8 cellular contexts compared by ENCODE assay signal in the genomic region with DNA sequence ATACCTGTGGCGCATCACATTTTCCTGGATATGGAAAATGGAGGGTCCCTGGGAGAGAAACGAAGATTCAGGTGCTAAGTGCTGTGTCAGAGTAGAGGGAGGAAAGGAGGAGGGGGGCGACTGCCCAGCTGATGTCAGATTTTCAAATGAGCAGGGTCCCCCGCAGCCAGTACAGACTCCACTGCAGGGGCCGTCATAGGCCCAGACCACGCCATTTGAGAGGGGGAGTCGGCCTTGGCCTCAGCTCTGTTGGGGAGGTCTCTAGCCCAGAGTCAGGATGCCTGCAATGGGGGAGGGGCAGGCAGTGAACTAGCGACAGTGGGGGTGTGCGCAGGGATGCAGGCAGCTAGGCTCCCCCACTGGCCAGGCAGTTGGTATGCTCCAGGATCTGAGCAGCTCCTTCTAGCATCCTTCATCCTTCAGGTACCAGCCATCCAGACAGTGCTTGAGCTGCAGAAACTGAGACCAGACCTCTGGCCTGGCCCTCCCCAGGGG. TPM values are rescaled to one million over a fixed set of nuclear protein-coding genes. Genes with fewer than 3 reads are reported as not detected.
DNase-seq lines count a peak whose midpoint lies in the region; ATAC-seq and TF ChIP-seq lines count a peak whose summit lies in the region.

A gene (minus strand): TSS at position 148 of the 495 bp plus-strand sequence. CDS start 229 bp downstream, outside the sequence.
A gene (plus strand): TSS at position 400 of the 495 bp plus-strand sequence. CDS start 620 bp downstream, outside the sequence.

- H3K27ac ChIP-seq in Peyer's patch = peak within 1 kb of the TSS; percentile 88 to 98 (median 92)

- no peaks in the 10 kb centered on the region for H3K9me3 ChIP-seq in Peyer's patch

- TF ChIP-seq POLR2A in Peyer's patch (IDR thresholded peaks at IDR 0.05) = no peak

- TF ChIP-seq CTCF in GM12865 (IDR thresholded peaks at IDR 0.05; ENCODE audit: insufficient read depth, low read depth, low read length, missing control alignments) (no peak), Peyer's patch (IDR thresholded peaks at IDR 0.05) (no peak), endothelial cell (IDR thresholded peaks at IDR 0.05; ENCODE audit: unreplicated experiment) (no peak)

- peak within 1 kb of the TSS; percentile 89 for H3K27ac Mint-ChIP-seq in endothelial cell (ENCODE audit: unreplicated experiment)
- H3K27ac Mint-ChIP-seq in natural killer cell treated with Interleukin-12 subunit alpha and Interleukin-12 subunit beta and Interleukin-15 and Interleukin-18, amount 100 ng/mL, for 72 hours = peak within 1 kb of the TSS; percentile 91 to 99

- H3K9me3 Mint-ChIP-seq in endothelial cell (ENCODE audit: unreplicated experiment) = no peaks in the 10 kb centered on the region
- no peaks in the 10 kb centered on the region for H3K9me3 Mint-ChIP-seq in natural killer cell treated with Interleukin-12 subunit alpha and Interleukin-12 subunit beta and Interleukin-15 and Interleukin-18, amount 100 ng/mL, for 72 hours

- H3K4me1 Mint-ChIP-seq in endothelial cell (ENCODE audit: unreplicated experiment) = peaks cover 28% of the 10 kb centered on the region
- H3K4me1 Mint-ChIP-seq in natural killer cell treated with Interleukin-12 subunit alpha and Interleukin-12 subunit beta and Interleukin-15 and Interleukin-18, amount 100 ng/mL, for 72 hours (ENCODE audit: low read depth in 2 of 2) = peaks cover 44 to 49% of the 10 kb centered on the region in 2 donors

- peak within 1 kb of the TSS; percentile 69 for H3K4me3 ChIP-seq in GM12865 (ENCODE audit: low read depth, low read length)
- peak within 1 kb of the TSS; percentile 63 to 87 (median 80) for H3K4me3 ChIP-seq in Peyer's patch

- peaks cover 0 to 36% (median 13%) of the 10 kb centered on the region in 4 donors for H3K4me1 ChIP-seq in Peyer's patch

- peaks cover 9% of the 10 kb centered on the region for H3K27me3 Mint-ChIP-seq in endothelial cell (ENCODE audit: unreplicated experiment)
- no peaks in the 10 kb centered on the region for H3K27me3 Mint-ChIP-seq in natural killer cell treated with Interleukin-12 subunit alpha and Interleukin-12 subunit beta and Interleukin-15 and Interleukin-18, amount 100 ng/mL, for 72 hours

- ATAC-seq in natural killer cell treated with Interleukin-12 subunit alpha and Interleukin-12 subunit beta and Interleukin-15 and Interleukin-18, amount 100 ng/mL, for 72 hours = no peak
- ATAC-seq in GM21723 (IDR thresholded peaks at IDR 0.05; ENCODE audit: unreplicated experiment) (no peak), HG02840 (IDR thresholded peaks at IDR 0.05; ENCODE audit: low FRiP score, unreplicated experiment) (no peak)

- H3K4me3 Mint-ChIP-seq in endothelial cell (ENCODE audit: unreplicated experiment) = peak within 1 kb of the TSS; percentile 92
- H3K4me3 Mint-ChIP-seq in natural killer cell treated with Interleukin-12 subunit alpha and Interleukin-12 subunit beta and Interleukin-15 and Interleukin-18, amount 100 ng/mL, for 72 hours = peak within 1 kb of the TSS; percentile 93

- no peak for DNase-seq in GM12865 (ENCODE audit: low read depth)
- no peak for DNase-seq in Peyer's patch
- DNase-seq in endothelial cell (ENCODE audit: low spot score) = peak; percentile 75
- no peak for DNase-seq in natural killer cell treated with Interleukin-12 subunit alpha and Interleukin-12 subunit beta and Interleukin-15 and Interleukin-18, amount 100 ng/mL, for 72 hours (ENCODE audit: low spot score)
- no peak for DNase-seq in OCI-M1 (lab: John Stamatoyannopoulos, UW)
- DNase-seq in NCI-H146 (lab: John Stamatoyannopoulos, UW) = no peak

- H3K36me3 ChIP-seq in Peyer's patch = peaks cover 0 to 18% (median 0%) of the 10 kb centered on the region in 3 donors

- H3K27me3 ChIP-seq in Peyer's patch = no peaks in the 10 kb centered on the region

- H3K36me3 Mint-ChIP-seq in endothelial cell (ENCODE audit: low read depth, unreplicated experiment) = peaks cover 17% of the 10 kb centered on the region
- H3K36me3 Mint-ChIP-seq in natural killer cell treated with Interleukin-12 subunit alpha and Interleukin-12 subunit beta and Interleukin-15 and Interleukin-18, amount 100 ng/mL, for 72 hours = peaks cover 5% of the 10 kb centered on the region

RNA-seq across cellular contexts. Expression of the first gene that starts in this region (rescaled TPM):
- 10 to 100 TPM; 51.5 to 71.2 (median 61.3) TPM for total RNA-seq in Peyer's patch
- 53.6 TPM for total RNA-seq in endothelial cell (ENCODE audit: unreplicated experiment)
- total RNA-seq in natural killer cell treated with Interleukin-12 subunit alpha and Interleukin-12 subunit beta and Interleukin-15 and Interleukin-18, amount 100 ng/mL, for 72 hours = 10 to 100 TPM; 18.7 to 38.3 TPM

RNA-seq across cellular contexts. Expression of the second gene that starts in this region (rescaled TPM):
- total RNA-seq in Peyer's patch (not detected), endothelial cell (ENCODE audit: unreplicated experiment) (1.1 TPM)
- not detected for total RNA-seq in natural killer cell treated with Interleukin-12 subunit alpha and Interleukin-12 subunit beta and Interleukin-15 and Interleukin-18, amount 100 ng/mL, for 72 hours
